1 cellular context compared by ENCODE assay signal in genomic region chr2:23925702-23926288, GRCh38.
A peak's percentile ranks its signal among the peaks of the same experiment; 100 is the strongest.
TF ChIP-seq lines count a peak whose summit lies in the region.

No MANE protein-coding gene starts in this region.

TF ChIP-seq in GM12878, 131 proteins besides CTCF, POLR2A, EP300 and RAD21 (continued from another document and continues in another):
- TF ChIP-seq BHLHE40 (IDR thresholded peaks at IDR 0.05; ENCODE audit: borderline replicate concordance in 1 of 2, low read depth in 2 of 2, low read length in 1 of 2) (peak; percentile 67 to 76), YBX1 (IDR thresholded peaks at IDR 0.05) (no peak), MYB (IDR thresholded peaks at IDR 0.05; ENCODE audit: borderline replicate concordance, low read depth, low read length) (no peak), NR2C1 (IDR thresholded peaks at IDR 0.05) (no peak), IRF4 (IDR thresholded peaks at IDR 0.05; ENCODE audit: low read depth, low read length) (peak; percentile 97), CHD4 (IDR thresholded peaks at IDR 0.05) (no peak), HDAC6 (IDR thresholded peaks at IDR 0.05; ENCODE audit: unreplicated experiment) (no peak), GATAD2B (conservative IDR thresholded peaks at IDR 0.05; ENCODE audit: low read depth) (no peak), ZBTB40 (IDR thresholded peaks at IDR 0.05; ENCODE audit: borderline replicate concordance) (no peak; the same call in 1 of the 2 replicates), KLF5 (IDR thresholded peaks at IDR 0.05; ENCODE audit: partially characterized antibody) (no peak), RBBP5 (conservative IDR thresholded peaks at IDR 0.05) (no peak), TAF1 (IDR thresholded peaks at IDR 0.05; ENCODE audit: borderline replicate concordance, low read depth, low read length) (peak; percentile 92), BRCA1 (IDR thresholded peaks at IDR 0.05; ENCODE audit: low read depth, low read length) (no peak), MEF2B (IDR thresholded peaks at IDR 0.05; ENCODE audit: partially characterized antibody, poor library complexity, severe bottlenecking) (peak; percentile 46), BACH1 (IDR thresholded peaks at IDR 0.05; ENCODE audit: borderline replicate concordance) (peak; percentile 81; the same call in 1 of the 2 replicates), SMAD5 (IDR thresholded peaks at IDR 0.05; ENCODE audit: low read depth) (0 out of 2 replicates have a peak, but pooled peaks have one; percentile 72), NBN (IDR thresholded peaks at IDR 0.05) (peak; percentile 87), NFIC (IDR thresholded peaks at IDR 0.05; ENCODE audit: low read depth, low read length) (peak; percentile 72; the same call in 1 of the 2 replicates), HDAC2 (IDR thresholded peaks at IDR 0.05) (no peak), ZNF207 (IDR thresholded peaks at IDR 0.05; ENCODE audit: borderline replicate concordance) (no peak), FOS (IDR thresholded peaks at IDR 0.05; ENCODE audit: borderline replicate concordance, extremely low read depth, insufficient read length) (no peak), PBX3 (IDR thresholded peaks at IDR 0.05; ENCODE audit: insufficient replicate concordance, low read depth, low read length) (no peak), ASH2L (IDR thresholded peaks at IDR 0.05; ENCODE audit: borderline replicate concordance, low read depth) (no peak), SREBF1 (IDR thresholded peaks at IDR 0.05; ENCODE audit: low read length) (no peak), TBL1XR1 (IDR thresholded peaks at IDR 0.05; ENCODE audit: low read depth, low read length) (peak; percentile 79), E2F4 (IDR thresholded peaks at IDR 0.05; ENCODE audit: low read depth, low read length) (no peak), SMC3 (IDR thresholded peaks at IDR 0.05; ENCODE audit: borderline replicate concordance, low read length) (peak; percentile 3; the same call in 1 of the 2 replicates), IRF3 (IDR thresholded peaks at IDR 0.05) (no peak), POLR2AphosphoS5 (IDR thresholded peaks at IDR 0.05; ENCODE audit: low read length) (peak; percentile 96), ZZZ3 (IDR thresholded peaks at IDR 0.05; ENCODE audit: control insufficient read depth, insufficient read length, low read depth) (no peak), POLR2AphosphoS2 (IDR thresholded peaks at IDR 0.05; ENCODE audit: low read depth, low read length) (no peak), USF1 (IDR thresholded peaks at IDR 0.05; ENCODE audit: borderline replicate concordance, extremely low read length, insufficient read depth, low read depth, low read length) (no peak), TCF12 (IDR thresholded peaks at IDR 0.05; ENCODE audit: low read depth, low read length) (peak; percentile 65; the same call in 1 of the 2 replicates), SPI1 (IDR thresholded peaks at IDR 0.05; ENCODE audit: borderline replicate concordance, insufficient read depth, low read depth, low read length) (peak; percentile 99), TCF7 (IDR thresholded peaks at IDR 0.05; ENCODE audit: borderline replicate concordance) (peak; percentile 53; the same call in 1 of the 2 replicates), LARP7 (IDR thresholded peaks at IDR 0.05) (no peak), HCFC1 (IDR thresholded peaks at IDR 0.05; ENCODE audit: low read length) (no peak; the same call in 1 of the 2 replicates), IKZF1 (conservative IDR thresholded peaks at IDR 0.05) (peak; percentile 97), ATF3 (IDR thresholded peaks at IDR 0.05; ENCODE audit: borderline replicate concordance, extremely low read depth, low read depth, low read length) (no peak), MEF2A (IDR thresholded peaks at IDR 0.05; ENCODE audit: insufficient read depth, low read depth, low read length) (peak; percentile 62), ZNF622 (IDR thresholded peaks at IDR 0.05) (no peak), SUZ12 (IDR thresholded peaks at IDR 0.05; ENCODE audit: unreplicated experiment) (no peak), HSF1 (IDR thresholded peaks at IDR 0.05; ENCODE audit: low read depth, low read length) (no peak), E2F8 (IDR thresholded peaks at IDR 0.05; ENCODE audit: low read depth, partially characterized antibody) (no peak), KDM1A (IDR thresholded peaks at IDR 0.05; ENCODE audit: borderline replicate concordance) (no peak), ZBTB33 (IDR thresholded peaks at IDR 0.05) (no peak), MYC (IDR thresholded peaks at IDR 0.05; ENCODE audit: insufficient read depth, insufficient read length, insufficient replicate concordance, low read length, severe bottlenecking) (no peak)
